ENCODE assay signal across 1 cellular context in genomic region chr1:89602871-89603404, GRCh38.
TF ChIP-seq lines count a peak whose summit lies in the region.

No MANE protein-coding gene starts in this region.

TF ChIP-seq in HepG2, 621 proteins besides CTCF, POLR2A, EP300 and RAD21 (continued from another document):
- TF ChIP-seq CERS6 (CRISPR knock-in tag; IDR thresholded peaks at IDR 0.05) (no peak), BRD4 (CRISPR knock-in tag; IDR thresholded peaks at IDR 0.05) (no peak), ZNF776 (CRISPR knock-in tag; IDR thresholded peaks at IDR 0.05) (no peak), ZNF615 (CRISPR knock-in tag; IDR thresholded peaks at IDR 0.05; ENCODE audit: borderline replicate concordance) (no peak), ZMAT3 (CRISPR knock-in tag; conservative IDR thresholded peaks at IDR 0.05) (no peak), NCOA5 (CRISPR knock-in tag; IDR thresholded peaks at IDR 0.05) (no peak), ZNF331 (CRISPR knock-in tag; IDR thresholded peaks at IDR 0.05) (no peak), IRF9 (CRISPR knock-in tag; IDR thresholded peaks at IDR 0.05; ENCODE audit: borderline replicate concordance) (no peak), MLX (CRISPR knock-in tag; IDR thresholded peaks at IDR 0.05) (no peak), RBM22 (optimal IDR thresholded peaks at IDR 0.05; ENCODE audit: low read length) (no peak), ZNF83 (CRISPR knock-in tag; IDR thresholded peaks at IDR 0.05; ENCODE audit: borderline replicate concordance) (no peak), MTF2 (CRISPR knock-in tag; IDR thresholded peaks at IDR 0.05; ENCODE audit: borderline replicate concordance) (no peak), ZSCAN29 (CRISPR knock-in tag; conservative IDR thresholded peaks at IDR 0.05) (no peak)
TF ChIP-seq in HepG2: peak in this region for 0.
